Comparison of ENCODE assay signal across 16 cellular contexts in genomic region chr2:139122711-139123158, GRCh38.
DNase-seq lines count a peak whose midpoint lies in the region; ATAC-seq and TF ChIP-seq lines count a peak whose summit lies in the region.
"Had no signal": no experiment of that assay in that cellular context is flagged by ENCODE, and none has a peak within 500 bp of the region (broad histone marks: within the 10 kb centered on the region; RNA-seq: fewer than 3 reads in every experiment).

No MANE protein-coding gene starts in this region.

- peak overlapping the region; percentile 65 for H3K27ac Mint-ChIP-seq in Calu3 (ENCODE audit: unreplicated experiment)
- H3K27ac Mint-ChIP-seq: effector memory CD8-positive, alpha-beta T cell; stimulated activated memory B cell treated with anti-CD40 and anti-IgM and Interleukin-4, amounts not matched to agents 10 μg/mL and 1 μg/mL and 100 μg/mL, for 72 hours had no signal

- no peak for TF ChIP-seq CTCF in Calu3 (IDR thresholded peaks at IDR 0.05; ENCODE audit: unreplicated experiment)
- no peak for TF ChIP-seq CTCF in NB4 (IDR thresholded peaks at IDR 0.05; ENCODE audit: low read depth, low read length)
- no peak for TF ChIP-seq CTCF in astrocyte of the spinal cord (IDR thresholded peaks at IDR 0.05; ENCODE audit: low read depth, low read length)

- H3K4me1 Mint-ChIP-seq in Calu3 (ENCODE audit: low read depth, unreplicated experiment): peaks cover 9% of the 10 kb centered on the region
- H3K4me1 Mint-ChIP-seq: stimulated activated memory B cell treated with anti-CD40 and anti-IgM and Interleukin-4, amounts not matched to agents 10 μg/mL and 1 μg/mL and 100 μg/mL, for 72 hours had no signal

- ATAC-seq in HG02571 (IDR thresholded peaks at IDR 0.05; ENCODE audit: unreplicated experiment) (no peak), GM21723 (IDR thresholded peaks at IDR 0.05; ENCODE audit: unreplicated experiment) (no peak), HG03432 (IDR thresholded peaks at IDR 0.05; ENCODE audit: unreplicated experiment) (no peak)
- ATAC-seq: effector memory CD8-positive, alpha-beta T cell; stimulated activated memory B cell treated with anti-CD40 and anti-IgM and Interleukin-4, amounts not matched to agents 10 μg/mL and 1 μg/mL and 100 μg/mL, for 72 hours had no signal

- in situ Hi-C loops in astrocyte of the spinal cord (cut with HindIII; ENCODE audit: low sequenced_read_pairs): no loop called here

- intact Hi-C loops in Calu3 (cut with micrococcal nuclease; ENCODE audit: unreplicated experiment): no loop called here

- no TSS peak for BruUV-seq in Calu3 (replicated peaks; lab: Mats Ljungman, UMichigan)

- no peak overlapping the region for H3K4me3 ChIP-seq in NB4 (ENCODE audit: low read depth, low read length)
- no peak overlapping the region for H3K4me3 ChIP-seq in astrocyte of the spinal cord (ENCODE audit: low read depth, low read length)
- H3K4me3 ChIP-seq: BLaER1 treated with 17β-estradiol and CSF1 and Interleukin-3, amounts not matched to agents 10 nM and 100 nM had no signal

- peaks cover 6% of the 10 kb centered on the region for H3K9me3 Mint-ChIP-seq in Calu3 (ENCODE audit: low read depth, unreplicated experiment)
- H3K9me3 Mint-ChIP-seq: stimulated activated memory B cell treated with anti-CD40 and anti-IgM and Interleukin-4, amounts not matched to agents 10 μg/mL and 1 μg/mL and 100 μg/mL, for 72 hours had no signal

- CTCF ChIA-PET in Calu3 (lab: Charles Lee): no interaction called here

- no peak for TF ChIP-seq POLR2A in NB4 (IDR thresholded peaks at IDR 0.05; ENCODE audit: extremely low read depth, insufficient read length)

- H3K27me3 Mint-ChIP-seq in Calu3 (ENCODE audit: unreplicated experiment): no peaks in the 10 kb centered on the region
- H3K27me3 Mint-ChIP-seq: effector memory CD8-positive, alpha-beta T cell; stimulated activated memory B cell treated with anti-CD40 and anti-IgM and Interleukin-4, amounts not matched to agents 10 μg/mL and 1 μg/mL and 100 μg/mL, for 72 hours had no signal

- no peaks in the 10 kb centered on the region for H3K36me3 Mint-ChIP-seq in Calu3 (ENCODE audit: insufficient read depth, unreplicated experiment)
- H3K36me3 Mint-ChIP-seq: stimulated activated memory B cell treated with anti-CD40 and anti-IgM and Interleukin-4, amounts not matched to agents 10 μg/mL and 1 μg/mL and 100 μg/mL, for 72 hours had no signal

- no peak overlapping the region for H3K4me3 Mint-ChIP-seq in Calu3 (ENCODE audit: low read depth, unreplicated experiment)
- H3K4me3 Mint-ChIP-seq: effector memory CD8-positive, alpha-beta T cell; stimulated activated memory B cell treated with anti-CD40 and anti-IgM and Interleukin-4, amounts not matched to agents 10 μg/mL and 1 μg/mL and 100 μg/mL, for 72 hours had no signal

- DNase-seq in Calu3 (peak; percentile 32), NB4 (ENCODE audit: low read depth) (peak; percentile 34), astrocyte of the spinal cord (ENCODE audit: low read depth, low spot score) (peak; percentile 89), kidney tubule cell (ENCODE audit: low spot score) (peak; percentile 96), NCI-H146 (lab: John Stamatoyannopoulos, UW) (no peak)
- DNase-seq: activated CD8-positive, alpha-beta memory T cell treated with anti-CD3 and anti-CD28 coated beads, Interleukin-2, amount 50 U/mL, for 48 hours; effector memory CD8-positive, alpha-beta T cell; NCI-H1105; NCI-H510A; SHP77; WERI-Rb-1 had no signal
